Comparison of ENCODE assay signal across 36 cellular contexts in the genomic region with DNA sequence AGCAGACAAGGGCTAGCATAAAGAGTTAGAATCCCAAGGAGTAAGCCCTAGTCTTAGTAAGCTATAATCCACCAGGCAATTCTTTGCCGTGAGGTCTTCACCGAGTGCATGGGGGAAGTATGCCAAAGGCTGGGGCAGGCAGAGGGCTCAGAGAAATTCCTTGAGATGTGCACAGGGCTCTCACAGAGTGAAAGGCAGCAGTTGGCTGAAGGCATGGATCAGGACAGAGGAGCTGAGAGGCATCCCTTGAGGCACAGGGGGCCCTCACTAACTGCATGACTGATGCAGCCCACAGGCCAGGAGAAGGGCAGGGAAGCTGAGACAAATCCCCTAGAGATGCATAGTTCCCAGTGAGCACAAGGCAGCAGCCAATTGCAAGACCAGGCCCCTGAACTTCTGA. TPM values are rescaled to one million over a fixed set of nuclear protein-coding genes. Genes with fewer than 3 reads are reported as not detected.
"Had no signal": no experiment of that assay in that cellular context is flagged by ENCODE, and none has a peak within 500 bp of the region (broad histone marks: within the 10 kb centered on the region; RNA-seq: fewer than 3 reads in every experiment).

No MANE protein-coding gene starts in this region.

- H3K27ac Mint-ChIP-seq: activated CD4-positive, alpha-beta T cell treated with anti-CD3 and anti-CD28 coated beads, Interleukin-2, amount 10 ng/mL, durations not matched to agents 24 days and 14 days; activated CD8-positive, alpha-beta T cell treated with anti-CD3 and anti-CD28 coated beads for 36 hours; activated naive CD4-positive, alpha-beta T cell treated with anti-CD3 and anti-CD28 coated beads for 36 hours; activated naive CD4-positive, alpha-beta T cell treated with anti-CD3 and anti-CD28 coated beads, Interleukin-2, amount 50 U/mL, for 72 hours; activated T-cell treated with anti-CD3 and anti-CD28 coated beads, Interleukin-2, amount 50 U/mL, for 24 hours had no signal

- H3K4me3 ChIP-seq: adrenal gland, body of pancreas, breast epithelium, Peyer's patch had no signal

- FAIRE-seq: astrocyte had no signal

- H3K4me1 ChIP-seq: adrenal gland, body of pancreas, breast epithelium, Peyer's patch had no signal

- DNase-seq: activated CD4-positive, alpha-beta T cell treated with anti-CD3 and anti-CD28 coated beads for 1 hour; activated CD4-positive, alpha-beta T cell treated with anti-CD3 and anti-CD28 coated beads, Interleukin-2, amount 10 ng/mL, durations not matched to agents 24 days and 14 days; activated CD4-positive, alpha-beta T cell treated with anti-CD3 and anti-CD28 coated beads, Interleukin-2, amount 50 U/mL, for 4 hours; activated CD4-positive, CD25-positive, alpha-beta regulatory T cell; activated CD8-positive, alpha-beta T cell treated with anti-CD3 and anti-CD28 coated beads for 36 hours; activated gamma-delta T cell treated with Interleukin-2 at 50 U/mL for 16 hours; activated naive CD4-positive, alpha-beta T cell treated with anti-CD3 and anti-CD28 coated beads for 36 hours; activated T-cell treated with anti-CD3 and anti-CD28 coated beads, Interleukin-2, amount 50 U/mL, for 24 hours; adrenal gland; body of pancreas; NCI-H1105; NCI-H1417 treated with DMSO at 0.1 percent for 48 hours; NCI-H187 treated with DMSO at 0.1 percent for 48 hours; NCI-H2081; NCI-H2171 treated with DMSO at 0.1 percent for 48 hours; NCI-H2227 treated with DMSO at 0.1 percent for 48 hours; NCI-H446; NCI-H510A treated with DMSO at 0.1 percent for 48 hours; NCI-H526 treated with DMSO at 0.1 percent for 48 hours; NCI-H774; NK-92 treated with Interleukin-12 subunit alpha and Interleukin-12 subunit beta, amount 100 ng/mL, for 24 hours; PC-3; Peyer's patch; RPMI8226; SIG-M5; SW 1271; T-helper 1 cell; T-helper 2 cell; T-helper 9 cell had no signal

- H3K4me1 Mint-ChIP-seq: activated CD4-positive, alpha-beta T cell treated with anti-CD3 and anti-CD28 coated beads, Interleukin-2, amount 10 ng/mL, durations not matched to agents 24 days and 14 days had no signal

- H3K27me3 ChIP-seq: adrenal gland, body of pancreas, breast epithelium, Peyer's patch had no signal

- H3K9me3 ChIP-seq: adrenal gland, body of pancreas, breast epithelium, Peyer's patch had no signal

- H3K27ac ChIP-seq: adrenal gland, body of pancreas, breast epithelium, Peyer's patch, VCaP had no signal

- H3K36me3 ChIP-seq: adrenal gland, breast epithelium, Peyer's patch had no signal

- H3K9me3 Mint-ChIP-seq: activated CD4-positive, alpha-beta T cell treated with anti-CD3 and anti-CD28 coated beads, Interleukin-2, amount 10 ng/mL, durations not matched to agents 24 days and 14 days; activated CD8-positive, alpha-beta T cell treated with anti-CD3 and anti-CD28 coated beads for 36 hours; activated naive CD4-positive, alpha-beta T cell treated with anti-CD3 and anti-CD28 coated beads for 36 hours; activated naive CD4-positive, alpha-beta T cell treated with anti-CD3 and anti-CD28 coated beads, Interleukin-2, amount 50 U/mL, for 72 hours; activated T-cell treated with anti-CD3 and anti-CD28 coated beads, Interleukin-2, amount 50 U/mL, for 24 hours had no signal

- ATAC-seq: activated CD8-positive, alpha-beta T cell treated with anti-CD3 and anti-CD28 coated beads for 36 hours; activated naive CD4-positive, alpha-beta T cell treated with anti-CD3 and anti-CD28 coated beads, Interleukin-2, amount 50 U/mL, for 72 hours; body of pancreas; PC-3; Right ventricle myocardium inferior had no signal

- H3K36me3 Mint-ChIP-seq: activated naive CD4-positive, alpha-beta T cell treated with anti-CD3 and anti-CD28 coated beads, Interleukin-2, amount 50 U/mL, for 72 hours had no signal

- H3K4me3 Mint-ChIP-seq: activated CD4-positive, alpha-beta T cell treated with anti-CD3 and anti-CD28 coated beads, Interleukin-2, amount 10 ng/mL, durations not matched to agents 24 days and 14 days; activated CD8-positive, alpha-beta T cell treated with anti-CD3 and anti-CD28 coated beads for 36 hours; activated naive CD4-positive, alpha-beta T cell treated with anti-CD3 and anti-CD28 coated beads for 36 hours; activated T-cell treated with anti-CD3 and anti-CD28 coated beads, Interleukin-2, amount 50 U/mL, for 24 hours had no signal

RNA-seq across cellular contexts. Expression of gene PTH2R, which starts 34.1 kb away (rescaled TPM):
- total RNA-seq: activated CD8-positive, alpha-beta T cell treated with anti-CD3 and anti-CD28 coated beads for 36 hours; activated naive CD4-positive, alpha-beta T cell treated with anti-CD3 and anti-CD28 coated beads for 36 hours; astrocyte; cardiac septum; M059J; PC-3; Peyer's patch; Right ventricle myocardium inferior had no signal
